In genomic region chr7:47521816-47522561, GRCh38 we compare ENCODE assay signal across 1 cellular context.
TF ChIP-seq lines count a peak whose summit lies in the region.

No MANE protein-coding gene starts in this region.

TF ChIP-seq in WTC11, 78 proteins besides CTCF, POLR2A, EP300 and RAD21:
- no peak for TF ChIP-seq ZBTB43 (CRISPR knock-in tag; IDR thresholded peaks at IDR 0.05)
- TF ChIP-seq KAT7 (CRISPR knock-in tag; IDR thresholded peaks at IDR 0.05; ENCODE audit: borderline replicate concordance), result no peak
- TF ChIP-seq ZNF416 (CRISPR knock-in tag; IDR thresholded peaks at IDR 0.05), result no peak
- no peak for TF ChIP-seq TEAD4 (CRISPR knock-in tag; IDR thresholded peaks at IDR 0.05)
- TF ChIP-seq FOXJ3 (CRISPR knock-in tag; IDR thresholded peaks at IDR 0.05; ENCODE audit: borderline replicate concordance), result no peak
- TF ChIP-seq HMGXB4 (CRISPR knock-in tag; IDR thresholded peaks at IDR 0.05), result no peak
- TF ChIP-seq SOX15 (CRISPR knock-in tag; IDR thresholded peaks at IDR 0.05), result no peak
- TF ChIP-seq ZNF232 (CRISPR knock-in tag; IDR thresholded peaks at IDR 0.05), result no peak
- TF ChIP-seq FOXK1 (CRISPR knock-in tag; IDR thresholded peaks at IDR 0.05), result no peak
- TF ChIP-seq ATF2 (CRISPR knock-in tag; IDR thresholded peaks at IDR 0.05; ENCODE audit: borderline replicate concordance, low read depth), result no peak
- no peak for TF ChIP-seq PRRX2 (CRISPR knock-in tag; IDR thresholded peaks at IDR 0.05)
- TF ChIP-seq FOXP1 (CRISPR knock-in tag; IDR thresholded peaks at IDR 0.05; ENCODE audit: borderline replicate concordance), result no peak
- TF ChIP-seq IRF1 (CRISPR knock-in tag; IDR thresholded peaks at IDR 0.05), result no peak
- no peak for TF ChIP-seq FOXP4 (CRISPR knock-in tag; IDR thresholded peaks at IDR 0.05)
- TF ChIP-seq ELF4 (CRISPR knock-in tag; IDR thresholded peaks at IDR 0.05; ENCODE audit: low read depth), result no peak
- TF ChIP-seq ATF6 (CRISPR knock-in tag; IDR thresholded peaks at IDR 0.05), result no peak
